8 cellular contexts compared by ENCODE assay signal in genomic region chr11:65260756-65261590, GRCh38. TPM values are rescaled to one million over a fixed set of nuclear protein-coding genes. Genes with fewer than 3 reads are reported as not detected.
DNase-seq lines count a peak whose midpoint lies in the region; ATAC-seq and TF ChIP-seq lines count a peak whose summit lies in the region.

No MANE protein-coding gene starts in this region.

- H3K9me3 Mint-ChIP-seq in mesothelial cell of epicardium: no peaks in the 10 kb centered on the region

- ATAC-seq in GM18517 (IDR thresholded peaks at IDR 0.05; ENCODE audit: unreplicated experiment) (peak; percentile 12), HG03457 (IDR thresholded peaks at IDR 0.05; ENCODE audit: unreplicated experiment) (peak; percentile 23), body of pancreas (no peak), HG03354 (IDR thresholded peaks at IDR 0.05; ENCODE audit: poor library complexity, severe bottlenecking, unreplicated experiment) (no peak), HG02588 (IDR thresholded peaks at IDR 0.05; ENCODE audit: unreplicated experiment) (no peak)

- peaks cover 4% of the 10 kb centered on the region for H3K36me3 Mint-ChIP-seq in mesothelial cell of epicardium

- H3K27ac ChIP-seq in body of pancreas: peak overlapping the region; percentile 60 to 91 (median 85)

- peaks cover 24% of the 10 kb centered on the region for H3K4me1 ChIP-seq in body of pancreas

- intact Hi-C loops in body of pancreas (cut with DNase I): no loop called here

- peaks cover 16% of the 10 kb centered on the region for H3K4me1 Mint-ChIP-seq in mesothelial cell of epicardium

- DNase-seq in body of pancreas: no peak
- DNase-seq in mesothelial cell of epicardium (ENCODE audit: low spot score in 2 of 2, unreplicated experiment in 2 of 2): no peak
- no peak for DNase-seq in midbrain (lab: John Stamatoyannopoulos, UW)
- no peak for DNase-seq in GF-D8 (lab: John Stamatoyannopoulos, UW)

- peak overlapping the region; percentile 83 for H3K27ac Mint-ChIP-seq in mesothelial cell of epicardium

- H3K27me3 ChIP-seq in body of pancreas: no peaks in the 10 kb centered on the region

- H3K27me3 Mint-ChIP-seq in mesothelial cell of epicardium (ENCODE audit: low read depth): no peaks in the 10 kb centered on the region

- no peak overlapping the region for H3K4me3 ChIP-seq in body of pancreas

- TF ChIP-seq POLR2A in body of pancreas (IDR thresholded peaks at IDR 0.05): no peak

- WGBS in body of pancreas, 2 donors: 54 to 60% methylated on average over 21 to 26 of the region's 26 CpGs

- TF ChIP-seq CTCF in body of pancreas (IDR thresholded peaks at IDR 0.05) (no peak), mesothelial cell of epicardium (IDR thresholded peaks at IDR 0.05; ENCODE audit: unreplicated experiment) (no peak)

- H3K9me3 ChIP-seq in body of pancreas: no peaks in the 10 kb centered on the region

- peak overlapping the region; percentile 67 for H3K4me3 Mint-ChIP-seq in mesothelial cell of epicardium

- H3K36me3 ChIP-seq in body of pancreas (replicated peaks in 1 of 2; ENCODE audit: insufficient read depth in 1 of 2, low read depth in 2 of 2): no peaks in the 10 kb centered on the region

RNA-seq across cellular contexts. Expression of gene POLA2, which starts 0.8 kb away (rescaled TPM):
- 10 to 100 TPM in 1 of 2 donors, 1 to 10 TPM in 1; 7.3 to 19.1 TPM for total RNA-seq in body of pancreas
- total RNA-seq in mesothelial cell of epicardium: 14.1 to 16.1 TPM (median 14.6 TPM) in 3 replicates

RNA-seq across cellular contexts. Expression of gene CDC42EP2, which starts 53.7 kb away (rescaled TPM):
- total RNA-seq in body of pancreas (10 to 100 TPM in 1 of 2 donors, 1 to 10 TPM in 1; 8.3 to 16.8 TPM), mesothelial cell of epicardium (10.9 to 12.3 TPM (median 11.7 TPM) in 3 replicates)

Comparison
In these comparisons a context has a peak if more than half of its experiments do, and no peak if none do; other contexts are left out.
1. ATAC-seq: peak in GM18517 (single experiment) and HG03457 (single experiment); none in body of pancreas (single experiment), HG03354 (single experiment) and HG02588 (single experiment).